ENCODE assay signal across 9 cellular contexts in genomic region chr19:48487944-48488343, GRCh38. TPM values are rescaled to one million over a fixed set of nuclear protein-coding genes. Genes with fewer than 3 reads are reported as not detected.
A peak's percentile ranks its signal among the peaks of the same experiment; 100 is the strongest.
DNase-seq lines count a peak whose midpoint lies in the region; ATAC-seq and TF ChIP-seq lines count a peak whose summit lies in the region.
"Had no signal": no experiment of that assay in that cellular context is flagged by ENCODE, and none has a peak within 500 bp of the region (broad histone marks: within the 10 kb centered on the region; RNA-seq: fewer than 3 reads in every experiment).

No MANE protein-coding gene starts in this region.

- TF ChIP-seq CTCF in Peyer's patch (IDR thresholded peaks at IDR 0.05) (no peak), omental fat pad (IDR thresholded peaks at IDR 0.05) (no peak)

- H3K9me3 ChIP-seq in Peyer's patch, result peaks cover 0 to 2% (median 0%) of the 10 kb centered on the region in 4 donors

- peak overlapping the region in 2 of 4 donors; percentile 68 to 79 for H3K27ac ChIP-seq in Peyer's patch

- H3K27me3 ChIP-seq in Peyer's patch, result no peaks in the 10 kb centered on the region

- peaks cover 5 to 41% (median 10%) of the 10 kb centered on the region in 4 donors for H3K4me1 ChIP-seq in Peyer's patch

- no peaks in the 10 kb centered on the region for H3K36me3 ChIP-seq in Peyer's patch

- peak; percentile 20 for ATAC-seq in omental fat pad (ENCODE audit: low FRiP score)

- no peak overlapping the region for H3K4me3 ChIP-seq in Peyer's patch

- no peak for TF ChIP-seq POLR2A in Peyer's patch (IDR thresholded peaks at IDR 0.05)

- DNase-seq in COLO829 (ENCODE audit: low spot score) (peak; percentile 51), Peyer's patch (peak in 2 of 3 donors; percentile 85 to 91), fibroblast of gingiva (ENCODE audit: low read depth) (peak; percentile 80), omental fat pad (ENCODE audit: low spot score) (peak; percentile 63), posterior vena cava (ENCODE audit: low spot score) (no peak), DMS79 treated with DMSO at 0.1 percent for 48 hours (lab: John Stamatoyannopoulos, UW) (no peak), NCI-H187 (lab: John Stamatoyannopoulos, UW) (no peak)
- no peak for DNase-seq in stimulated activated CD4-positive, alpha-beta T cell treated with anti-CD3 and anti-CD28 coated beads, Interleukin-1b, Interleukin-23, amount 100 ng/mL, for 48 hours
- DNase-seq: NCI-H1092 had no signal

- intact Hi-C loops in posterior vena cava (cut with DNase I), result no loop called here

RNA-seq across cellular contexts. Expression of gene CYTH2, which starts 18.8 kb away (rescaled TPM):
- 100 to 1,000 TPM in 1 of 4 donors, 10 to 100 TPM in 3; 64.5 to 160 (median 76.9) TPM for total RNA-seq in Peyer's patch
- 10 to 100 TPM; 19.2 to 49.7 (median 26.8) TPM for total RNA-seq in omental fat pad
- total RNA-seq in posterior vena cava, result 10 to 100 TPM; 34.1 to 49.2 TPM

RNA-seq across cellular contexts. Expression of gene LMTK3, which starts 23.7 kb away (rescaled TPM):
- total RNA-seq in Peyer's patch (10 to 100 TPM in 2 of 4 donors, 1 to 10 TPM in 2; 8.2 to 17.6 (median 12.8) TPM), omental fat pad (under 1 TPM; 0.12 to 0.47 (median 0.39) TPM), posterior vena cava (under 1 TPM; 0.19 to 0.57 TPM)

RNA-seq across cellular contexts. Expression of gene KCNJ14, which starts 32.6 kb away (rescaled TPM):
- 1 to 10 TPM in 3 of 4 donors, under 1 TPM in 1; 0.88 to 2.0 (median 1.8) TPM for total RNA-seq in Peyer's patch
- 1 to 10 TPM in 2 of 4 donors, under 1 TPM in 2; 0.56 to 2.2 (median 1.1) TPM for total RNA-seq in omental fat pad
- total RNA-seq in posterior vena cava, result under 1 TPM; 0.52 to 0.65 TPM

RNA-seq across cellular contexts. Expression of gene GRWD1, which starts 42.2 kb away (rescaled TPM):
- total RNA-seq in Peyer's patch (10 to 100 TPM in 3 of 4 donors, 1 to 10 TPM in 1; 10.0 to 17.6 (median 15.6) TPM), omental fat pad (10 to 100 TPM; 19.5 to 90.5 (median 31.5) TPM), posterior vena cava (10 to 100 TPM; 21.1 to 24.2 TPM)

Comparison
In these comparisons a context has a peak if more than half of its experiments do, and no peak if none do; other contexts are left out.
1. DNase-seq: peak in COLO829 (single experiment), Peyer's patch (2 of 3), fibroblast of gingiva (single experiment) and omental fat pad (single experiment); none in stimulated activated CD4-positive, alpha-beta T cell treated with anti-CD3 and anti-CD28 coated beads, Interleukin-1b, Interleukin-23, amount 100 ng/mL, for 48 hours (single experiment), posterior vena cava (single experiment), DMS79 treated with DMSO at 0.1 percent for 48 hours (single experiment) and NCI-H187 (0 of 2).
2. RNA of gene LMTK3, which starts 23.7 kb away (total RNA-seq): 8.2 to 17.6 TPM in Peyer's patch; 0.19 to 0.57 TPM in posterior vena cava and 0.12 to 0.47 TPM in omental fat pad; every median in the first group is over 4 times any median in the second.